ENCODE assay signal across 1 cellular context in the genomic region with DNA sequence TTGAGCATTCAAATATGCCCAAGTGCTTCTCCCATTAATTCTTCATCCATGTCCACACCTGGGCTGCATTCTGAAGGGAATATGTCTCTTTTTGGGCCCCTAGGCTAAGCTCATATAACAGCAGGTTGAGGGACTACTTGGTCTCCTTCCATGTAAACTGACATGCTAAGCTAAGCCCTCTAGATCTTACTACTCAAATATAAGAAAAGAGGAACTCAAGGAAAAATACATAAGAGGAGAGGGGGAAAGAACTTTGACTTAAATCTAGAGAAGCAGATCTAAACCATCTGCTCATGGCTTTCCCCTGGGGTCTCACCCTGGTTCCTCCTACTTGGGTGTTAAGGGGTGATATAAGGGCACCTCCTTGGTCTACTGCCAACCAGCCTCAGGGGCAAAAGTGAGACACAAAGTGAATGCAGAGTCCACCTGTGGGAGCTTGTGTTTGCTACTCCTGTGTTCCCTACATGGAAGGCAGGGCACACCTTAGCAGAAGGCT.
TF ChIP-seq lines count a peak whose summit lies in the region.

No MANE protein-coding gene starts in this region.

TF ChIP-seq in HepG2, 621 proteins besides CTCF, POLR2A, EP300 and RAD21:
- TF ChIP-seq WIZ (CRISPR knock-in tag; IDR thresholded peaks at IDR 0.05), result no peak
- peak; percentile 36 for TF ChIP-seq RBM22 (optimal IDR thresholded peaks at IDR 0.05; ENCODE audit: low read length)
- TF ChIP-seq ZNF143 (CRISPR knock-in tag; IDR thresholded peaks at IDR 0.05), result no peak
- no peak for TF ChIP-seq THAP9 (CRISPR knock-in tag; IDR thresholded peaks at IDR 0.05; ENCODE audit: borderline replicate concordance)
- TF ChIP-seq ZFP1 (CRISPR knock-in tag; IDR thresholded peaks at IDR 0.05), result no peak
TF ChIP-seq in HepG2: peak in this region for 1.
